23 cellular contexts compared by ENCODE assay signal in the genomic region with DNA sequence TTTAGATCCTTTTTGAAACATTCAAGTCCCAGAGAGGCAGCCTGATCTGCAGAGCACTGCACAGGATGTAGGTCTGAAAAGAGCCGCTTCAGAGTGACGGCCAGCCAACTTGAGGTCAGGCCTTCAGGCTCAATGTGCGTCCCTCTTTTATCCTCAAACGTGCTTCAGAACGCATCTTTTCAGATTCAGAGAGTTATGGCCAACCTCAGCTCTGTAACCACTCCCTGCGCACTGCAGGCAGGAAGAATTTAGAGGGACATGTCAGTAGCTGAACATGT.
"Had no signal": no experiment of that assay in that cellular context is flagged by ENCODE, and none has a peak within 500 bp of the region (broad histone marks: within the 10 kb centered on the region; RNA-seq: fewer than 3 reads in every experiment).

No MANE protein-coding gene starts in this region.

- H3K9me3 ChIP-seq: gastrocnemius medialis, right lobe of liver, stomach, suprapubic skin, transverse colon had no signal

- H3K4me3 ChIP-seq: cardiac muscle cell, coronary artery, gastrocnemius medialis, neural progenitor cell, right lobe of liver, stomach, suprapubic skin, transverse colon had no signal

- H3K4me3 Mint-ChIP-seq: activated T-cell treated with anti-CD3 and anti-CD28 coated beads, Interleukin-2, amount 50 U/mL, for 72 hours; naive thymus-derived CD8-positive, alpha-beta T cell; neural progenitor cell; stimulated activated naive B cell treated with anti-CD40 and anti-IgM and Interleukin-4, amounts not matched to agents 10 μg/mL and 1 μg/mL and 100 μg/mL, for 72 hours; T-helper 1 cell treated with Interleukin-12 subunit alpha and Interleukin-12 subunit beta and Interleukin-4 antibody, amounts not matched to agents 30 μg/mL and 1 μg/mL, for 36 hours had no signal

- H3K36me3 Mint-ChIP-seq: activated naive CD4-positive, alpha-beta T cell treated with anti-CD3 and anti-CD28 coated beads, Interleukin-2, amount 50 U/mL, for 72 hours; naive thymus-derived CD8-positive, alpha-beta T cell; neural progenitor cell had no signal

- H3K9ac ChIP-seq: neural progenitor cell had no signal

- H3K36me3 ChIP-seq: cardiac muscle cell, gastrocnemius medialis, neural progenitor cell, right lobe of liver, stomach, suprapubic skin, transverse colon had no signal

- H3K4me1 ChIP-seq: neural progenitor cell, right lobe of liver, stomach, suprapubic skin, transverse colon had no signal

- ATAC-seq: activated naive CD4-positive, alpha-beta T cell treated with anti-CD3 and anti-CD28 coated beads, Interleukin-2, amount 50 U/mL, for 72 hours; activated T-cell treated with anti-CD3 and anti-CD28 coated beads, Interleukin-2, amount 50 U/mL, for 72 hours; naive thymus-derived CD8-positive, alpha-beta T cell; right lobe of liver; stimulated activated naive B cell treated with anti-CD40 and anti-IgM and Interleukin-4, amounts not matched to agents 10 μg/mL and 1 μg/mL and 100 μg/mL, for 72 hours had no signal

- DNase-seq: activated CD4-positive, alpha-beta T cell treated with anti-CD3 and anti-CD28 coated beads for 4 hours; activated CD4-positive, alpha-beta T cell treated with anti-CD3 and anti-CD28 coated beads, Interleukin-2, amount 50 U/mL, for 4 hours; activated naive CD4-positive, alpha-beta T cell; activated T-cell treated with anti-CD3 and anti-CD28 coated beads for 4 hours; activated T-cell treated with anti-CD3 and anti-CD28 coated beads, Interleukin-2, amount 50 U/mL, for 72 hours; effector memory CD4-positive, alpha-beta T cell; left cardiac atrium; naive thymus-derived CD8-positive, alpha-beta T cell; right lobe of liver; stimulated activated CD4-positive, alpha-beta T cell treated with anti-CD3 and anti-CD28 coated beads, Interleukin-15, amount 100 ng/mL, for 24 hours; stimulated activated CD4-positive, alpha-beta T cell treated with anti-CD3 and anti-CD28 coated beads, Interleukin-2, amount 100 ng/mL, for 24 hours; stimulated activated naive B cell treated with anti-CD40 and anti-IgM and Interleukin-4, amounts not matched to agents 10 μg/mL and 1 μg/mL and 100 μg/mL, for 72 hours; stomach; T-helper 9 cell; transverse colon had no signal

- H3K27ac Mint-ChIP-seq: activated naive CD4-positive, alpha-beta T cell treated with anti-CD3 and anti-CD28 coated beads, Interleukin-2, amount 50 U/mL, for 72 hours; activated T-cell treated with anti-CD3 and anti-CD28 coated beads, Interleukin-2, amount 50 U/mL, for 72 hours; naive thymus-derived CD8-positive, alpha-beta T cell; neural progenitor cell; stimulated activated naive B cell treated with anti-CD40 and anti-IgM and Interleukin-4, amounts not matched to agents 10 μg/mL and 1 μg/mL and 100 μg/mL, for 72 hours; T-helper 1 cell treated with Interleukin-12 subunit alpha and Interleukin-12 subunit beta and Interleukin-4 antibody, amounts not matched to agents 30 μg/mL and 1 μg/mL, for 36 hours had no signal

- H3K27me3 ChIP-seq: cardiac muscle cell, gastrocnemius medialis, neural progenitor cell, right lobe of liver, stomach, transverse colon had no signal

- H3K4me2 ChIP-seq: neural progenitor cell had no signal

- H3K4me1 Mint-ChIP-seq: naive thymus-derived CD8-positive, alpha-beta T cell; stimulated activated naive B cell treated with anti-CD40 and anti-IgM and Interleukin-4, amounts not matched to agents 10 μg/mL and 1 μg/mL and 100 μg/mL, for 72 hours had no signal

- H3K27ac ChIP-seq: cardiac muscle cell, coronary artery, neural progenitor cell, right lobe of liver, stomach, suprapubic skin, VCaP had no signal

- H3K9me3 Mint-ChIP-seq: activated T-cell treated with anti-CD3 and anti-CD28 coated beads, Interleukin-2, amount 50 U/mL, for 72 hours; neural progenitor cell; T-helper 1 cell treated with Interleukin-12 subunit alpha and Interleukin-12 subunit beta and Interleukin-4 antibody, amounts not matched to agents 30 μg/mL and 1 μg/mL, for 36 hours had no signal
